Comparison of ENCODE assay signal across 1 cellular context in the genomic region with DNA sequence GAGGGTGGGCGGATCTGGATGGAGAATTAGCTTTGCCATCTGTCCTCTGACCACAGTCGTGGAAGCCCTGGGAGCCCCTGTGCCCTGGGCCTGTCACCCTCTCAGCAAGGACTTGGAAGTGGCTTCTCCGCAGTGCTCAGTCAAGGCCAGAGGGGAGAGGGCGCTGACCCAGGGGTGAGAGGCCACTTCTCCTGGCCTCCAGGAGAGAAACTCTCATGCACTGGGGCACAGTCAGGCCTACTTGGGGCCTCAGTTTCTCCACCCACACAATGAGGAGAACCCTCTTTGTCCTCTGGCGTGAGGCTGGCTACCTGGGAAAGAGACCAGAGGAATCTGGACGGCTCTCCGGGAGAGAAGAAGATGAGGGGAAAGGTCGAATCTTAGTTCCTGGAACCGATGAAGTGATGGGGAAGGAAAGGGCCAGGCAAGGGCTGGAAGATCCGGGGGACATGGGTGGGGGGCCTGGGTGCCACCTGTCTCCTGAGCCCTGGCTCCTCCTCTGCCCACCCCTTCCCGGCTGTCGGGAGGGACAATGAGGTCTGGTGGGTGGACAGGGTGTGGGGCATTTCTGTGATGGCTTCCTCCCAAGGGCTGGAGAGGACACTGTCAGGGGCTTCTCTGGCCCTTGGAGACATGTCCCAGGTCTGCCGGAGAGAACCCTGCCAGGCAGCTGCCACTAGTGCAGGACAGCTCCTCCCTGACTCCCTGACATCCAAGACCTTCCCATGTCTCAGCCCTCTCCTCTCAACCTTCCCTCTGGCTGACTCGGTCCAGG.
TF ChIP-seq lines count a peak whose summit lies in the region.

No MANE protein-coding gene starts in this region.

TF ChIP-seq in HEK293, 187 proteins besides CTCF, POLR2A, EP300 and RAD21 (continued from another document):
- TF ChIP-seq, protein P1, sequence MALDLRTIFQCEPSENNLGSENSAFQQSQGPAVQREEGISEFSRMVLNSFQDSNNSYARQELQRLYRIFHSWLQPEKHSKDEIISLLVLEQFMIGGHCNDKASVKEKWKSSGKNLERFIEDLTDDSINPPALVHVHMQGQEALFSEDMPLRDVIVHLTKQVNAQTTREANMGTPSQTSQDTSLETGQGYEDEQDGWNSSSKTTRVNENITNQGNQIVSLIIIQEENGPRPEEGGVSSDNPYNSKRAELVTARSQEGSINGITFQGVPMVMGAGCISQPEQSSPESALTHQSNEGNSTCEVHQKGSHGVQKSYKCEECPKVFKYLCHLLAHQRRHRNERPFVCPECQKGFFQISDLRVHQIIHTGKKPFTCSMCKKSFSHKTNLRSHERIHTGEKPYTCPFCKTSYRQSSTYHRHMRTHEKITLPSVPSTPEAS (tag by site-specific recombination; IDR thresholded peaks at IDR 0.05) = no peak
- TF ChIP-seq, protein P2, sequence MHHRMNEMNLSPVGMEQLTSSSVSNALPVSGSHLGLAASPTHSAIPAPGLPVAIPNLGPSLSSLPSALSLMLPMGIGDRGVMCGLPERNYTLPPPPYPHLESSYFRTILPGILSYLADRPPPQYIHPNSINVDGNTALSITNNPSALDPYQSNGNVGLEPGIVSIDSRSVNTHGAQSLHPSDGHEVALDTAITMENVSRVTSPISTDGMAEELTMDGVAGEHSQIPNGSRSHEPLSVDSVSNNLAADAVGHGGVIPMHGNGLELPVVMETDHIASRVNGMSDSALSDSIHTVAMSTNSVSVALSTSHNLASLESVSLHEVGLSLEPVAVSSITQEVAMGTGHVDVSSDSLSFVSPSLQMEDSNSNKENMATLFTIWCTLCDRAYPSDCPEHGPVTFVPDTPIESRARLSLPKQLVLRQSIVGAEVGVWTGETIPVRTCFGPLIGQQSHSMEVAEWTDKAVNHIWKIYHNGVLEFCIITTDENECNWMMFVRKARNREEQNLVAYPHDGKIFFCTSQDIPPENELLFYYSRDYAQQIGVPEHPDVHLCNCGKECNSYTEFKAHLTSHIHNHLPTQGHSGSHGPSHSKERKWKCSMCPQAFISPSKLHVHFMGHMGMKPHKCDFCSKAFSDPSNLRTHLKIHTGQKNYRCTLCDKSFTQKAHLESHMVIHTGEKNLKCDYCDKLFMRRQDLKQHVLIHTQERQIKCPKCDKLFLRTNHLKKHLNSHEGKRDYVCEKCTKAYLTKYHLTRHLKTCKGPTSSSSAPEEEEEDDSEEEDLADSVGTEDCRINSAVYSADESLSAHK (tag by site-specific recombination; IDR thresholded peaks at IDR 0.05) = no peak
- TF ChIP-seq ZNF560 (tag by site-specific recombination; IDR thresholded peaks at IDR 0.05; ENCODE audit: borderline replicate concordance) (no peak), MYNN (tag by site-specific recombination; IDR thresholded peaks at IDR 0.05; ENCODE audit: borderline replicate concordance) (no peak), ZNF302 (tag by site-specific recombination; IDR thresholded peaks at IDR 0.05; ENCODE audit: low read depth) (no peak)
- TF ChIP-seq, protein P3, sequence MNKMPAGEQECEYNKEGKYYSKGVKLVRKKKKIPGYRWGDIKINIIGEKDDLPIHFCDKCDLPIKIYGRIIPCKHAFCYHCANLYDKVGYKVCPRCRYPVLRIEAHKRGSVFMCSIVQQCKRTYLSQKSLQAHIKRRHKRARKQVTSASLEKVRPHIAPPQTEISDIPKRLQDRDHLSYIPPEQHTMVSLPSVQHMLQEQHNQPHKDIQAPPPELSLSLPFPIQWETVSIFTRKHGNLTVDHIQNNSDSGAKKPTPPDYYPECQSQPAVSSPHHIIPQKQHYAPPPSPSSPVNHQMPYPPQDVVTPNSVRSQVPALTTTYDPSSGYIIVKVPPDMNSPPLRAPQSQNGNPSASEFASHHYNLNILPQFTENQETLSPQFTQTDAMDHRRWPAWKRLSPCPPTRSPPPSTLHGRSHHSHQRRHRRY (tag by site-specific recombination; IDR thresholded peaks at IDR 0.05) = no peak
- TF ChIP-seq, protein P4, sequence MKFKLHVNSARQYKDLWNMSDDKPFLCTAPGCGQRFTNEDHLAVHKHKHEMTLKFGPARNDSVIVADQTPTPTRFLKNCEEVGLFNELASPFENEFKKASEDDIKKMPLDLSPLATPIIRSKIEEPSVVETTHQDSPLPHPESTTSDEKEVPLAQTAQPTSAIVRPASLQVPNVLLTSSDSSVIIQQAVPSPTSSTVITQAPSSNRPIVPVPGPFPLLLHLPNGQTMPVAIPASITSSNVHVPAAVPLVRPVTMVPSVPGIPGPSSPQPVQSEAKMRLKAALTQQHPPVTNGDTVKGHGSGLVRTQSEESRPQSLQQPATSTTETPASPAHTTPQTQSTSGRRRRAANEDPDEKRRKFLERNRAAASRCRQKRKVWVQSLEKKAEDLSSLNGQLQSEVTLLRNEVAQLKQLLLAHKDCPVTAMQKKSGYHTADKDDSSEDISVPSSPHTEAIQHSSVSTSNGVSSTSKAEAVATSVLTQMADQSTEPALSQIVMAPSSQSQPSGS (tag by site-specific recombination; IDR thresholded peaks at IDR 0.05; ENCODE audit: low read depth) = no peak
TF ChIP-seq in HEK293: peak in this region for 1.
